Comparison of ENCODE assay signal across 29 cellular contexts in genomic region chr7:156017431-156017830, GRCh38.
"Had no signal": no experiment of that assay in that cellular context is flagged by ENCODE, and none has a peak within 500 bp of the region (broad histone marks: within the 10 kb centered on the region; RNA-seq: fewer than 3 reads in every experiment).

No MANE protein-coding gene starts in this region.

- H3K36me3 Mint-ChIP-seq: brain had no signal

- H3K4me1 Mint-ChIP-seq: activated CD4-positive, alpha-beta T cell treated with anti-CD3 and anti-CD28 coated beads, Interleukin-2, amount 10 ng/mL, durations not matched to agents 24 days and 14 days; brain; central memory CD8-positive, alpha-beta T cell; T-helper 17 cell; WTC11 had no signal

- H3K27me3 Mint-ChIP-seq: activated CD4-positive, alpha-beta T cell treated with anti-CD3 and anti-CD28 coated beads, Interleukin-2, amount 10 ng/mL, durations not matched to agents 24 days and 14 days had no signal

- H3K4me3 ChIP-seq: ascending aorta, SJSA1 had no signal

- H3K27ac Mint-ChIP-seq: activated CD4-positive, alpha-beta T cell treated with anti-CD3 and anti-CD28 coated beads, Interleukin-2, amount 10 ng/mL, durations not matched to agents 24 days and 14 days; activated naive CD4-positive, alpha-beta T cell treated with anti-CD3 and anti-CD28 coated beads, Interleukin-2, amount 50 U/mL, for 72 hours; activated naive CD8-positive, alpha-beta T cell treated with anti-CD3 and anti-CD28 coated beads, Interleukin-2, amount 50 U/mL, for 24 hours; brain; T-helper 17 cell; WTC11 had no signal

- DNase-seq: activated CD4-positive, alpha-beta T cell treated with anti-CD3 and anti-CD28 coated beads, Interleukin-2, amount 10 ng/mL, durations not matched to agents 24 days and 14 days; activated CD4-positive, alpha-beta T cell treated with anti-CD3 and anti-CD28 coated beads, Interleukin-2, amount 50 U/mL, for 48 hours; activated effector memory CD4-positive, alpha-beta T cell treated with anti-CD3 and anti-CD28 coated beads, Interleukin-2, amount 50 U/mL, for 16 hours; activated naive CD4-positive, alpha-beta T cell treated with Interleukin-2 at 50 U/mL for 16 hours; activated naive CD8-positive, alpha-beta T cell treated with anti-CD3 and anti-CD28 coated beads, Interleukin-2, amount 50 U/mL, for 24 hours; activated T-cell treated with anti-CD3 and anti-CD28 coated beads, Interleukin-2, amount 50 U/mL, for 4 hours; amniotic stem cell; IMR-90; Kasumi-1; KBM-7; NCI-H1417; NCI-H1930; NCI-H2107; NCI-H2171 treated with DMSO at 0.1 percent for 48 hours; NCI-H226; NCI-H510A; NCI-H526 treated with DMSO at 0.1 percent for 48 hours; NK-92 treated with Interleukin-12 subunit alpha and Interleukin-12 subunit beta, amount 100 ng/mL, for 24 hours; OCI-M1; Right ventricle myocardium superior; T-helper 17 cell; T-helper 9 cell had no signal

- H3K4me3 Mint-ChIP-seq: activated CD4-positive, alpha-beta T cell treated with anti-CD3 and anti-CD28 coated beads, Interleukin-2, amount 10 ng/mL, durations not matched to agents 24 days and 14 days; activated naive CD8-positive, alpha-beta T cell treated with anti-CD3 and anti-CD28 coated beads, Interleukin-2, amount 50 U/mL, for 24 hours; activated T-cell treated with anti-CD3 and anti-CD28 coated beads, Interleukin-2, amount 50 U/mL, for 4 hours; brain; central memory CD8-positive, alpha-beta T cell; T-helper 17 cell; WTC11 had no signal

- H3K27me3 ChIP-seq: ascending aorta, SJSA1 had no signal

- H3K27ac ChIP-seq: ascending aorta, RWPE1, SJSA1 had no signal

- H3K4me1 ChIP-seq: ascending aorta, SJSA1 had no signal

- H3K36me3 ChIP-seq: ascending aorta, SJSA1 had no signal

- H3K9me3 ChIP-seq: SJSA1 had no signal
